20 cellular contexts compared by ENCODE assay signal in genomic region chr22:49550766-49551362, GRCh38.
DNase-seq lines count a peak whose midpoint lies in the region; ATAC-seq and TF ChIP-seq lines count a peak whose summit lies in the region.
"Had no signal": no experiment of that assay in that cellular context is flagged by ENCODE, and none has a peak within 500 bp of the region (broad histone marks: within the 10 kb centered on the region; RNA-seq: fewer than 3 reads in every experiment).

No MANE protein-coding gene starts in this region.

- H3K9ac ChIP-seq in DND-41 (ENCODE audit: low read depth, low read length) = no peak overlapping the region
- no peak overlapping the region for H3K9ac ChIP-seq in PC-3 (ENCODE audit: low read length)

- H3K4me3 ChIP-seq in DND-41 (ENCODE audit: low read depth in 1 of 2, low read length in 2 of 2) = no peak overlapping the region
- no peak overlapping the region for H3K4me3 ChIP-seq in GM23338
- H3K4me3 ChIP-seq in PC-3 (ENCODE audit: low read length) = no peak overlapping the region
- H3K4me3 ChIP-seq in osteoblast (ENCODE audit: insufficient read depth, low read length) = no peak overlapping the region
- H3K4me3 ChIP-seq: body of pancreas, heart right ventricle, thoracic aorta had no signal

- H4K20me1 ChIP-seq in DND-41 (ENCODE audit: insufficient read depth, low read length) (no peaks in the 10 kb centered on the region), GM23338 (replicated peaks; ENCODE audit: insufficient read depth) (no peaks in the 10 kb centered on the region), PC-3 (ENCODE audit: low read length) (no peaks in the 10 kb centered on the region), osteoblast (ENCODE audit: insufficient read depth, low read length) (no peaks in the 10 kb centered on the region)

- BruUV-seq in PC-3 (replicated peaks; lab: Mats Ljungman, UMichigan) = no TSS peak

- no peak overlapping the region for H3K4me2 ChIP-seq in DND-41 (ENCODE audit: insufficient read depth, low read length)
- H3K4me2 ChIP-seq in GM23338 = no peak overlapping the region
- no peak overlapping the region for H3K4me2 ChIP-seq in PC-3 (ENCODE audit: low read length)
- H3K4me2 ChIP-seq in osteoblast (ENCODE audit: insufficient read depth, low read length) = no peak overlapping the region

- H3K4me1 ChIP-seq in DND-41 (ENCODE audit: insufficient read depth, low read length) (no peaks in the 10 kb centered on the region), GM23338 (ENCODE audit: insufficient read depth) (no peaks in the 10 kb centered on the region), PC-3 (ENCODE audit: insufficient read depth, low read length) (0 out of 2 replicates have a peak, but pooled peaks cover 7% of the 10 kb centered on the region), osteoblast (ENCODE audit: insufficient read depth, low read length) (no peaks in the 10 kb centered on the region)
- H3K4me1 ChIP-seq: body of pancreas had no signal

- CTCF ChIA-PET in PC-3 (lab: Charles Lee) = no interaction called here

- peaks cover 12% of the 10 kb centered on the region for H3K4me1 Mint-ChIP-seq in GM23338
- H3K4me1 Mint-ChIP-seq: activated CD4-positive, alpha-beta memory T cell treated with anti-CD3 and anti-CD28 coated beads, Interleukin-2, amount 10 ng/mL, durations not matched to agents 7 days and 5 days; CD4-positive, CD25-positive, alpha-beta regulatory T cell; stimulated activated memory B cell treated with anti-CD40 and anti-IgM and Interleukin-4, amounts not matched to agents 10 μg/mL and 1 μg/mL and 100 μg/mL, for 72 hours had no signal

- H3K27me3 ChIP-seq in DND-41 (ENCODE audit: insufficient read depth, low read length, poor library complexity) = no peaks in the 10 kb centered on the region
- H3K27me3 ChIP-seq in GM23338 (ENCODE audit: insufficient read depth) = no peaks in the 10 kb centered on the region
- H3K27me3 ChIP-seq in PC-3 (ENCODE audit: low read length) = peaks cover 72% of the 10 kb centered on the region
- no peaks in the 10 kb centered on the region for H3K27me3 ChIP-seq in osteoblast (ENCODE audit: insufficient read depth, low read length)
- H3K27me3 ChIP-seq: body of pancreas had no signal

- H3K9me2 ChIP-seq in GM23338 (ENCODE audit: insufficient read depth) (no peaks in the 10 kb centered on the region), PC-3 (replicated peaks; ENCODE audit: low read length) (no peaks in the 10 kb centered on the region)

- intact Hi-C loops in PC-3 (cut with micrococcal nuclease) = no loop called here

- H3K36me3 Mint-ChIP-seq in GM23338 (ENCODE audit: low read depth) = peaks cover 13% of the 10 kb centered on the region

- ATAC-seq in DND-41 (ENCODE audit: insufficient read depth, low read depth) (no peak), GM23338 (no peak), PC-3 (no peak), HG03039 (IDR thresholded peaks at IDR 0.05; ENCODE audit: unreplicated experiment) (no peak)
- ATAC-seq: body of pancreas; heart right ventricle; stimulated activated memory B cell treated with anti-CD40 and anti-IgM and Interleukin-4, amounts not matched to agents 10 μg/mL and 1 μg/mL and 100 μg/mL, for 72 hours had no signal

- H3K27me3 Mint-ChIP-seq in GM23338 (ENCODE audit: insufficient read depth, low read depth, poor library complexity) = peaks cover 12% of the 10 kb centered on the region
- H3K27me3 Mint-ChIP-seq: activated CD4-positive, alpha-beta memory T cell treated with anti-CD3 and anti-CD28 coated beads, Interleukin-2, amount 10 ng/mL, durations not matched to agents 7 days and 5 days; CD4-positive, CD25-positive, alpha-beta regulatory T cell; memory B cell; stimulated activated memory B cell treated with anti-CD40 and anti-IgM and Interleukin-4, amounts not matched to agents 10 μg/mL and 1 μg/mL and 100 μg/mL, for 72 hours had no signal

- H3K36me3 ChIP-seq in DND-41 (ENCODE audit: insufficient read depth, low read length) (no peaks in the 10 kb centered on the region), GM23338 (ENCODE audit: insufficient read depth) (no peaks in the 10 kb centered on the region), PC-3 (ENCODE audit: low read depth, low read length) (no peaks in the 10 kb centered on the region), osteoblast (ENCODE audit: insufficient read depth, low read length) (no peaks in the 10 kb centered on the region)
- H3K36me3 ChIP-seq: heart right ventricle, thoracic aorta had no signal

- H3K9me3 Mint-ChIP-seq in GM23338 = peaks cover 20% of the 10 kb centered on the region
- H3K9me3 Mint-ChIP-seq: memory B cell; stimulated activated memory B cell treated with anti-CD40 and anti-IgM and Interleukin-4, amounts not matched to agents 10 μg/mL and 1 μg/mL and 100 μg/mL, for 72 hours had no signal

- DNase-seq in DND-41 (no peak), GM23338 (ENCODE audit: low spot score) (no peak), PC-3 (no peak), osteoblast (ENCODE audit: insufficient read length, low spot score, missing footprints) (peak; percentile 34), RPMI8226 (no peak), caudate nucleus (lab: John Stamatoyannopoulos, UW) (no peak)
- DNase-seq: activated CD4-positive, alpha-beta memory T cell treated with anti-CD3 and anti-CD28 coated beads, Interleukin-2, amount 10 ng/mL, durations not matched to agents 7 days and 5 days; CD4-positive, CD25-positive, alpha-beta regulatory T cell; heart right ventricle; NCI-H1105; NCI-H2029 treated with DMSO at 0.1 percent for 48 hours; NCI-H345; NCI-H748 treated with DMSO at 0.1 percent for 48 hours; occipital lobe; stimulated activated CD4-positive, alpha-beta T cell treated with anti-CD3 and anti-CD28 coated beads, Interleukin-2, amount 100 ng/mL, for 48 hours had no signal

- H3K4me3 Mint-ChIP-seq in GM23338 = no peak overlapping the region
- H3K4me3 Mint-ChIP-seq: activated CD4-positive, alpha-beta memory T cell treated with anti-CD3 and anti-CD28 coated beads, Interleukin-2, amount 10 ng/mL, durations not matched to agents 7 days and 5 days; CD4-positive, CD25-positive, alpha-beta regulatory T cell; memory B cell; stimulated activated memory B cell treated with anti-CD40 and anti-IgM and Interleukin-4, amounts not matched to agents 10 μg/mL and 1 μg/mL and 100 μg/mL, for 72 hours had no signal

- no peaks in the 10 kb centered on the region for H3K79me2 ChIP-seq in DND-41 (ENCODE audit: insufficient read depth, low read length)
- no peaks in the 10 kb centered on the region for H3K79me2 ChIP-seq in GM23338 (replicated peaks; ENCODE audit: insufficient read depth)
- no peaks in the 10 kb centered on the region for H3K79me2 ChIP-seq in PC-3 (ENCODE audit: low read length)
- no peaks in the 10 kb centered on the region for H3K79me2 ChIP-seq in osteoblast (ENCODE audit: insufficient read depth, low read length)

- TF ChIP-seq CTCF in DND-41 (IDR thresholded peaks at IDR 0.05; ENCODE audit: borderline replicate concordance, extremely low read depth, low read length, poor library complexity, severe bottlenecking) (peak; percentile 17), GM23338 (conservative IDR thresholded peaks at IDR 0.05; ENCODE audit: low read depth in 2 of 2) (0 out of 4 replicates have a peak, but pooled peaks of 1 of the 2 experiments have one; percentile 8), PC-3 (conservative IDR thresholded peaks at IDR 0.05; ENCODE audit: low read depth, low read length) (peak; percentile 30; the same call in 1 of the 2 replicates), osteoblast (IDR thresholded peaks at IDR 0.05; ENCODE audit: extremely low read depth, low read depth, low read length) (no peak)

- H3K27ac ChIP-seq in DND-41 (ENCODE audit: low read length) = no peak overlapping the region
- no peak overlapping the region for H3K27ac ChIP-seq in GM23338 (ENCODE audit: low read depth)
- no peak overlapping the region for H3K27ac ChIP-seq in PC-3 (ENCODE audit: low read length)
- H3K27ac ChIP-seq in osteoblast (ENCODE audit: low read depth, low read length) = no peak overlapping the region
- H3K27ac ChIP-seq in caudate nucleus (ENCODE audit: low read depth, low read length) = no peak overlapping the region
- H3K27ac ChIP-seq: body of pancreas, heart right ventricle, thoracic aorta had no signal

- H3K27ac Mint-ChIP-seq in GM23338 = no peak overlapping the region
- H3K27ac Mint-ChIP-seq: activated CD4-positive, alpha-beta memory T cell treated with anti-CD3 and anti-CD28 coated beads, Interleukin-2, amount 10 ng/mL, durations not matched to agents 7 days and 5 days; memory B cell; stimulated activated memory B cell treated with anti-CD40 and anti-IgM and Interleukin-4, amounts not matched to agents 10 μg/mL and 1 μg/mL and 100 μg/mL, for 72 hours had no signal

- H3F3A ChIP-seq in GM23338 (replicated peaks; ENCODE audit: low read depth) (no peaks in the 10 kb centered on the region), PC-3 (ENCODE audit: low read length, unreplicated experiment) (no peaks in the 10 kb centered on the region)

- H3K9me3 ChIP-seq in DND-41 (ENCODE audit: insufficient read depth, low read length, severe bottlenecking) (no peaks in the 10 kb centered on the region), PC-3 (ENCODE audit: low read length) (no peaks in the 10 kb centered on the region), osteoblast (ENCODE audit: low read depth, low read length) (no peaks in the 10 kb centered on the region)

- H2AFZ ChIP-seq in DND-41 (ENCODE audit: low read depth, low read length) (no peak overlapping the region), GM23338 (no peak overlapping the region), PC-3 (ENCODE audit: low read length) (no peak overlapping the region), osteoblast (ENCODE audit: low read length) (no peak overlapping the region)

- POLR2A ChIA-PET in PC-3 (lab: Charles Lee; ENCODE audit: unreplicated experiment) = no interaction called here

TF ChIP-seq in GM23338, 12 proteins besides CTCF, POLR2A, EP300 and RAD21 (continues in another document):
- no peak for TF ChIP-seq EZH2phosphoT487 (IDR thresholded peaks at IDR 0.05; ENCODE audit: unreplicated experiment)
